Comparison of ENCODE assay signal across 1 cellular context in genomic region chr2:105646423-105647076, GRCh38.
TF ChIP-seq lines count a peak whose summit lies in the region.

No MANE protein-coding gene starts in this region.

TF ChIP-seq in HepG2, 621 proteins besides CTCF, POLR2A, EP300 and RAD21 (continued from another document):
- TF ChIP-seq AKNA (CRISPR knock-in tag; IDR thresholded peaks at IDR 0.05; ENCODE audit: borderline replicate concordance) (no peak), ZBTB20 (CRISPR knock-in tag; IDR thresholded peaks at IDR 0.05; ENCODE audit: borderline replicate concordance, low read depth) (no peak), ISX (CRISPR knock-in tag; conservative IDR thresholded peaks at IDR 0.05) (no peak), GLI4 (CRISPR knock-in tag; IDR thresholded peaks at IDR 0.05; ENCODE audit: borderline replicate concordance) (no peak), ZNF362 (CRISPR knock-in tag; IDR thresholded peaks at IDR 0.05; ENCODE audit: borderline replicate concordance) (no peak), ETV5 (CRISPR knock-in tag; IDR thresholded peaks at IDR 0.05; ENCODE audit: borderline replicate concordance) (no peak), NFAT5 (CRISPR knock-in tag; IDR thresholded peaks at IDR 0.05) (no peak), HDAC1 (CRISPR knock-in tag; IDR thresholded peaks at IDR 0.05) (no peak), PBX2 (CRISPR knock-in tag; IDR thresholded peaks at IDR 0.05) (no peak), BCL6 (CRISPR knock-in tag; IDR thresholded peaks at IDR 0.05) (no peak), MXI1 (IDR thresholded peaks at IDR 0.05; ENCODE audit: borderline replicate concordance, low read depth, low read length) (no peak), MXD1 (CRISPR knock-in tag; IDR thresholded peaks at IDR 0.05) (no peak)
